ENCODE assay signal across 8 cellular contexts in the genomic region with DNA sequence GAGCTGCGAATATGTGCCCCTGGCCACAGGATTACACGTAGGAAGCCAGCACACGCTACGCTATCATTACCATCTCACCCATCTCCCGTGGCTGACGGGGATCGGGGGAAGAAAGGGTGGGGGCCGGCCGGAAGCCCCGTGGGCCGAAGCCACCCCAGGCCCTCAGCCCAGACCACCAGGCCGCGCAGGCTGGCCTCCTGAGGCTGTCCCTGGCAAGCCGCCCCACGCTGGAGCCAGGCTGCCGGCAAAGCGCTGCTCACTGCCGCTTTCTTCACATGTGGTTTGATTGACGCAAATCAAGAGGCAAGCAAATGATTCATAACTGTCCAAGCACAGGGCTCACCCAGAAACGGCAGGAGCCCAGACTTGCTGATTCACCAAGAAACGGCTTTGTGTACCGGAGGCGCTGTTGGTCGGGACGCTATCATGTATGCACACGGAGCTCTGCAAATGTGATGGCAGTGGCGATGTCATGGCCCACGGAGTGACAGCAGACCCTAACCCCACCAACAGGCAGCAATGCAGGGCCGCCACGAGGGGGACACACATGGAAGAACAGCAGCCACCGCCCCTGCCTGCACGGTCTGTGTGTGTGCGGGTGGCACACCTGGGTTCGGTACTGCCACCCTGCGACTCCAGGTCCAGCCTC.
DNase-seq lines count a peak whose midpoint lies in the region; ATAC-seq and TF ChIP-seq lines count a peak whose summit lies in the region.

No MANE protein-coding gene starts in this region.

- no peak for TF ChIP-seq CTCF in esophagus muscularis mucosa (IDR thresholded peaks at IDR 0.05)
- no peak for TF ChIP-seq CTCF in neural progenitor cell (IDR thresholded peaks at IDR 0.05)

- H3F3A ChIP-seq in neural progenitor cell (ENCODE audit: low read depth) = peaks cover 10% of the 10 kb centered on the region

- H4K20me1 ChIP-seq in neural progenitor cell (ENCODE audit: low read depth) = peaks cover 86% of the 10 kb centered on the region

- no peaks in the 10 kb centered on the region for H3K27me3 ChIP-seq in esophagus muscularis mucosa
- no peaks in the 10 kb centered on the region for H3K27me3 ChIP-seq in neural progenitor cell
- no peaks in the 10 kb centered on the region for H3K27me3 ChIP-seq in stomach smooth muscle (ENCODE audit: control insufficient read depth in 1 of 2, insufficient read depth in 2 of 2, low read length in 2 of 2)

- WGBS in esophagus muscularis mucosa = 28% methylated on average over 27 of the region's 35 CpGs

- peaks cover 7% of the 10 kb centered on the region for H3K36me3 Mint-ChIP-seq in activated T-cell treated with anti-CD3 and anti-CD28 coated beads, Interleukin-2, amount 50 U/mL, for 4 hours (ENCODE audit: insufficient read depth)
- peaks cover 2% of the 10 kb centered on the region for H3K36me3 Mint-ChIP-seq in neural progenitor cell

- H3K27ac ChIP-seq in esophagus muscularis mucosa (replicated peaks in 1 of 4) (peak overlapping the region; percentile 76 to 86 (median 78)), neural progenitor cell (peak overlapping the region; percentile 30), stomach smooth muscle (ENCODE audit: low read length) (peak overlapping the region; percentile 71)

- H3K4me1 ChIP-seq in esophagus muscularis mucosa (peaks cover 70 to 99% (median 99%) of the 10 kb centered on the region in 4 donors), neural progenitor cell (peaks cover 25% of the 10 kb centered on the region), stomach smooth muscle (ENCODE audit: control insufficient read depth, insufficient read depth, low read length) (peaks cover 81% of the 10 kb centered on the region)

- H3K9me3 ChIP-seq in esophagus muscularis mucosa = no peaks in the 10 kb centered on the region
- H3K9me3 ChIP-seq in neural progenitor cell (ENCODE audit: low read depth) = no peaks in the 10 kb centered on the region
- H3K9me3 ChIP-seq in stomach smooth muscle (ENCODE audit: control insufficient read depth in 2 of 2, low read length in 2 of 2) = no peaks in the 10 kb centered on the region

- H3K9me3 Mint-ChIP-seq in activated T-cell treated with anti-CD3 and anti-CD28 coated beads, Interleukin-2, amount 50 U/mL, for 4 hours = no peaks in the 10 kb centered on the region
- no peaks in the 10 kb centered on the region for H3K9me3 Mint-ChIP-seq in neural progenitor cell

- H3K79me2 ChIP-seq in neural progenitor cell (ENCODE audit: low read depth) = peaks cover 82% of the 10 kb centered on the region

- DNase-seq in NOMO-1 (lab: John Stamatoyannopoulos, UW; ENCODE audit: unreplicated experiment in 2 of 2) (peak; percentile 88 to 92), esophagus muscularis mucosa (ENCODE audit: extremely low spot score) (no peak), neural progenitor cell (ENCODE audit: low spot score) (no peak), cortex of kidney (lab: John Stamatoyannopoulos, UW) (no peak)
- DNase-seq in activated T-cell treated with anti-CD3 and anti-CD28 coated beads, Interleukin-2, amount 50 U/mL, for 4 hours = peak; percentile 77

- peak overlapping the region; percentile 53 for H3K4me2 ChIP-seq in neural progenitor cell

- H3K36me3 ChIP-seq in esophagus muscularis mucosa (no peaks in the 10 kb centered on the region), neural progenitor cell (no peaks in the 10 kb centered on the region), stomach smooth muscle (ENCODE audit: control insufficient read depth in 2 of 2, insufficient read depth in 2 of 2, low read length in 2 of 2) (no peaks in the 10 kb centered on the region)

- TF ChIP-seq EP300 in esophagus muscularis mucosa (IDR thresholded peaks at IDR 0.05) = no peak

- peak overlapping the region; percentile 97 for H3K27ac Mint-ChIP-seq in neural progenitor cell

- no peak for TF ChIP-seq POLR2A in esophagus muscularis mucosa (IDR thresholded peaks at IDR 0.05; ENCODE audit: low read depth)

- H3K4me3 ChIP-seq in esophagus muscularis mucosa (peak overlapping the region; percentile 23 to 42 (median 30)), neural progenitor cell (no peak overlapping the region), stomach smooth muscle (ENCODE audit: low read length in 2 of 2) (peak overlapping the region in 1 of 2 donors; percentile 66)

- H3K9ac ChIP-seq in neural progenitor cell (no peak overlapping the region), stomach smooth muscle (ENCODE audit: low read length in 2 of 2) (peak overlapping the region in 1 of 2 donors; percentile 44)

- peak; percentile 71 for ATAC-seq in GM21381 (IDR thresholded peaks at IDR 0.05; ENCODE audit: unreplicated experiment)
- peak; percentile 88 to 89 for ATAC-seq in activated T-cell treated with anti-CD3 and anti-CD28 coated beads, Interleukin-2, amount 50 U/mL, for 4 hours
- no peak for ATAC-seq in GM18873 (IDR thresholded peaks at IDR 0.05; ENCODE audit: low FRiP score, unreplicated experiment)

- no peaks in the 10 kb centered on the region for H3K27me3 Mint-ChIP-seq in activated T-cell treated with anti-CD3 and anti-CD28 coated beads, Interleukin-2, amount 50 U/mL, for 4 hours (ENCODE audit: low read depth)
- peaks cover 10% of the 10 kb centered on the region for H3K27me3 Mint-ChIP-seq in neural progenitor cell (ENCODE audit: insufficient read depth, low read depth)

- intact Hi-C loops in esophagus muscularis mucosa (cut with DNase I) = no loop called here

- H3K4me1 Mint-ChIP-seq in activated T-cell treated with anti-CD3 and anti-CD28 coated beads, Interleukin-2, amount 50 U/mL, for 4 hours (ENCODE audit: low read depth) = peaks cover 66% of the 10 kb centered on the region
- peaks cover 62% of the 10 kb centered on the region for H3K4me1 Mint-ChIP-seq in neural progenitor cell

- H2AFZ ChIP-seq in neural progenitor cell (replicated peaks) = no peak overlapping the region

- H3K4me3 Mint-ChIP-seq in activated T-cell treated with anti-CD3 and anti-CD28 coated beads, Interleukin-2, amount 50 U/mL, for 4 hours = peak overlapping the region; percentile 72
- H3K4me3 Mint-ChIP-seq in neural progenitor cell = no peak overlapping the region

Comparison
In these comparisons a context has a peak if more than half of its experiments do, and no peak if none do; other contexts are left out.
1. DNase-seq: peak in NOMO-1 (2 of 2) and activated T-cell treated with anti-CD3 and anti-CD28 coated beads, Interleukin-2, amount 50 U/mL, for 4 hours (single experiment); none in esophagus muscularis mucosa (single experiment), neural progenitor cell (single experiment) and cortex of kidney (single experiment).
2. Peak in every context shown above with its lines, with median percentiles within 50 percentile points of each other: H3K27ac ChIP-seq.